Comparison of ENCODE assay signal across 8 cellular contexts in the genomic region with DNA sequence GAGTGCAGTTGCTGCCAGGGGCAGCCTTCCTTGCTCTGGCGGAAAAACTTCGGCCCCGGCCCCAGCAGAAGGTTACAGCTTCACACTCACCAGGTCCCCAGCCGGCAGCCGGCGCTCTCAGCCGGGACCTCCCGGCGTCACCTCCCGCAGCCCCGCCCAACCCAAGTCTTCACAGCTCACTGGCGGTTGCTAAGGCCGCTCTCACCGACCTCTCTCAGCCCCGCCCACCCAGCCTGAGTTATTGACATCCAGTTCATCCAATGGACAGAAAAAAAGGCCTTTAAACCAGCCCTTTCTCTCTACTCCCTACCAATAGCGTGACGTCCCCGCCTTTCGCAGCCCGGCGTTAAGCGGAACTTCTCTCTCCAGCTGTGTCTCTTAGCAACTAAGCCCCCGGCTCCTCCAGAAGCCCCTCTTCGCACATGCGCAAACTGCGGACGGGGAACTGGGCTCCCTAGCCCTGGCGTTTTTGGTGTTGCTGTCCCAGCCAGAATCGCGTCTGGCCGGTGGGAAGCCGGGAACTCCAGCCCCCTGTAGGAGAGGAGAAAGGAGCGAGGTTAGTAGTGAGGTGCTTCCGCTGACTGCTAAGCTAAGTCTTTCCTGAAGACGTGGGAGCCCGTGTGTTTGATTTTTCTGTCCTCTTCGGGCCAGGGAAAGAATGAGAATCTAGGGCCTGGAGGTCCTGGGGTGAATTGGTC.
DNase-seq lines count a peak whose midpoint lies in the region; ATAC-seq and TF ChIP-seq lines count a peak whose summit lies in the region.

A gene (plus strand): TSS at position 376 of the 698 bp plus-strand sequence. CDS start 9,189 bp downstream, outside the sequence.

- peak; percentile 51 for TF ChIP-seq CTCF in GM10248 (IDR thresholded peaks at IDR 0.05; ENCODE audit: control extremely low read depth, extremely low read depth, low read depth, missing control alignments)

- peak within 1 kb of the TSS; percentile 97 for H3K27ac Mint-ChIP-seq in activated naive CD4-positive, alpha-beta T cell treated with anti-CD3 and anti-CD28 coated beads, Interleukin-2, amount 50 U/mL, for 24 hours

- H3K4me1 Mint-ChIP-seq in activated naive CD4-positive, alpha-beta T cell treated with anti-CD3 and anti-CD28 coated beads, Interleukin-2, amount 50 U/mL, for 24 hours = peaks cover 26% of the 10 kb centered on the region

- H3K9ac ChIP-seq in SK-N-MC (ENCODE audit: insufficient read length) = peak within 1 kb of the TSS; percentile 70

- peak; percentile 98 for DNase-seq in GM10248 (ENCODE audit: extremely low spot score)
- DNase-seq in NCI-H1048 (lab: John Stamatoyannopoulos, UW) = peak; percentile 99
- DNase-seq in SK-N-MC (ENCODE audit: low read depth, low spot score) = peak; percentile 98
- peak; percentile 99 for DNase-seq in globus pallidus (ENCODE audit: low spot score)
- DNase-seq in non-pigmented ciliary epithelial cell (ENCODE audit: low read depth) = peak; percentile 98
- peak; percentile 99 for DNase-seq in superior temporal gyrus (ENCODE audit: extremely low spot score)

- POLR2A ChIA-PET in GM10248 (lab: Yijun Ruan, JAX) = interaction anchor here (0.6 kb wide), 3 partner anchors 190 to 1641 kb away, joined by 3 to 13 read pairs (median 3); a partner anchor contains a TSS

- peak within 1 kb of the TSS; percentile 96 for H3K4me3 ChIP-seq in SK-N-MC

- H3K27ac ChIP-seq in SK-N-MC = no peak within 1 kb of the TSS

- ATAC-seq in HG02610 (IDR thresholded peaks at IDR 0.05; ENCODE audit: unreplicated experiment) = peak; percentile 100

- CTCF ChIA-PET in GM10248 (lab: Yijun Ruan, JAX) = interaction anchor here (0.9 to 4.3 kb wide), 12 partner anchors 8 to 198 kb away, joined by 3 to 36 read pairs (median 6); no protein-coding TSS in a partner anchor

- peak within 1 kb of the TSS; percentile 98 for H3K4me3 Mint-ChIP-seq in activated naive CD4-positive, alpha-beta T cell treated with anti-CD3 and anti-CD28 coated beads, Interleukin-2, amount 50 U/mL, for 24 hours

- no peaks in the 10 kb centered on the region for H3K9me3 ChIP-seq in SK-N-MC (ENCODE audit: low read depth, low read length)

- H3K36me3 Mint-ChIP-seq in activated naive CD4-positive, alpha-beta T cell treated with anti-CD3 and anti-CD28 coated beads, Interleukin-2, amount 50 U/mL, for 24 hours = peaks cover 4% of the 10 kb centered on the region

- H3K27me3 Mint-ChIP-seq in activated naive CD4-positive, alpha-beta T cell treated with anti-CD3 and anti-CD28 coated beads, Interleukin-2, amount 50 U/mL, for 24 hours = no peaks in the 10 kb centered on the region

- no peaks in the 10 kb centered on the region for H3K9me3 Mint-ChIP-seq in activated naive CD4-positive, alpha-beta T cell treated with anti-CD3 and anti-CD28 coated beads, Interleukin-2, amount 50 U/mL, for 24 hours

- no peaks in the 10 kb centered on the region for H3K36me3 ChIP-seq in SK-N-MC (ENCODE audit: insufficient read depth, low read length)
